9 cellular contexts compared by ENCODE assay signal in the genomic region with DNA sequence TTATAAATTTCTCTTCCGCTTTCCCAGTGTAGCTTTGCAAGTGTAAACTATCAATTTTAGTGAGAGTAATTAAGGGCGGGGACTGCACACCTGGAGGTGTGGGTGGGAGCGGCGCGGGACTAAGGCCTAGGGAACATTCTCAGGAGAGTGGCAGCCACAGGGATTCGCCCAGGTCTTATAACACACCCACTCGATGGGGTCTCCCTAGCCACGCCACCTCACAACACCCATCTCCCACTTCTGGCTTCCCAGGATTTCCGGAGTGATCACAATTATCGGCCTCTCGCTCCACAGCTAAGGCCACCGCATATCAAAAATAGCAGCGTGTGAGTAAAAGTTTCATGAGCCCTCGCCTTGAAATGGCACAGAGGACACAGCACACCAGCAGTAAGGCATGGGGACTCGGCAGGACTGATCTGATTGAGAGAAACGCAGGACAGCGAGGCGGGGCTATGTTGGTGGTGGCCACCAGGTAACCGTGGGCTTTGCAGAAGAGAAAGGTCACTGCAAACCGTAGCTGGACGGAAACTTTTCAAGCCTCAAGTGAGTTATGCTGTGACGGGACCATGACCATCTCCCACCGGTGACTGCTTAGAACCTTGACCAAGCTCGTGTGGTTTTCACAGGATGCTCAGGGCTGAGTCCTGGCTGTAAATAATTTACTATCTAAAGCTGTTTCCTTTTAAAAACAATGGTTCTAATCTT. TPM values are rescaled to one million over a fixed set of nuclear protein-coding genes. Genes with fewer than 3 reads are reported as not detected.
DNase-seq lines count a peak whose midpoint lies in the region; ATAC-seq and TF ChIP-seq lines count a peak whose summit lies in the region.
"Had no signal": no experiment of that assay in that cellular context is flagged by ENCODE, and none has a peak within 500 bp of the region (broad histone marks: within the 10 kb centered on the region; RNA-seq: fewer than 3 reads in every experiment).

No MANE protein-coding gene starts in this region.

- H3F3A ChIP-seq in SK-N-SH (replicated peaks; ENCODE audit: insufficient read depth): no peaks in the 10 kb centered on the region

- no peak for DNase-seq in activated CD4-positive, alpha-beta T cell treated with anti-CD3 and anti-CD28 coated beads, Interleukin-2, amount 10 ng/mL, durations not matched to agents 7 days and 5 days
- DNase-seq in activated CD4-positive, alpha-beta T cell treated with anti-CD3 and anti-CD28 coated beads, Interleukin-2, amount 50 U/mL, for 1 hour: no peak
- no peak for DNase-seq in MCF 10A (ENCODE audit: unreplicated experiment)
- no peak for DNase-seq in right lobe of liver
- no peak for DNase-seq in tibial nerve (ENCODE audit: low spot score in 2 of 2)
- DNase-seq in SK-N-SH: no peak
- no peak for DNase-seq in NCI-H2227 treated with DMSO at 0.1 percent for 48 hours (lab: John Stamatoyannopoulos, UW)

- WGBS in right lobe of liver (ENCODE audit: insufficient coverage, low coverage, low lambda C conversion rate, missing lambda C conversion rate): 11% methylated on average over 22 of the region's 24 CpGs
- WGBS in tibial nerve, 2 donors: 31 to 32% methylated on average over 24 of the region's 24 CpGs
- 95% methylated on average over 24 of the region's 24 CpGs for WGBS in SK-N-SH (ENCODE audit: low lambda C conversion rate)

- no peak overlapping the region for H3K4me2 ChIP-seq in SK-N-SH

- no peak overlapping the region for H3K27ac ChIP-seq in right lobe of liver
- peak overlapping the region; percentile 96 to 98 (median 97) for H3K27ac ChIP-seq in tibial nerve
- H3K27ac ChIP-seq in SK-N-SH (ENCODE audit: low read depth in 2 of 2, low read length in 1 of 2): no peak overlapping the region
- H3K27ac ChIP-seq: BLaER1 had no signal

- TF ChIP-seq POLR2A in right lobe of liver (IDR thresholded peaks at IDR 0.05) (no peak), tibial nerve (IDR thresholded peaks at IDR 0.05) (no peak)

- peak overlapping the region; percentile 63 for H3K4me3 Mint-ChIP-seq in activated CD4-positive, alpha-beta T cell treated with anti-CD3 and anti-CD28 coated beads, Interleukin-2, amount 10 ng/mL, durations not matched to agents 7 days and 5 days
- H3K4me3 Mint-ChIP-seq in MCF 10A (ENCODE audit: unreplicated experiment): peak overlapping the region; percentile 68

- TF ChIP-seq RAD21 in SK-N-SH (IDR thresholded peaks at IDR 0.05; ENCODE audit: low read length): no peak

- peaks cover 51% of the 10 kb centered on the region for H3K27me3 Mint-ChIP-seq in activated CD4-positive, alpha-beta T cell treated with anti-CD3 and anti-CD28 coated beads, Interleukin-2, amount 10 ng/mL, durations not matched to agents 7 days and 5 days
- H3K27me3 Mint-ChIP-seq in MCF 10A (ENCODE audit: insufficient read depth, unreplicated experiment): no peaks in the 10 kb centered on the region

- CTCF ChIA-PET in activated CD4-positive, alpha-beta T cell treated with anti-CD3 and anti-CD28 coated beads, Interleukin-2, amount 10 ng/mL, durations not matched to agents 7 days and 5 days (lab: Charles Lee): interaction anchor here (0.6 kb wide), 1 partner anchor 325 kb away, joined by 3 read pairs; no protein-coding TSS in a partner anchor
- CTCF ChIA-PET in MCF 10A (lab: Yijun Ruan, JAX) (interaction anchor here (0.7 kb wide), 1 partner anchor 24 kb away, joined by 3 read pairs; no protein-coding TSS in a partner anchor), SK-N-SH (lab: Yijun Ruan, JAX) (interaction anchor here (0.9 to 1.4 kb wide), 6 partner anchors 10 to 400 kb away, joined by 3 to 4 read pairs (median 3); no protein-coding TSS in a partner anchor)

- no peaks in the 10 kb centered on the region for H3K36me3 Mint-ChIP-seq in activated CD4-positive, alpha-beta T cell treated with anti-CD3 and anti-CD28 coated beads, Interleukin-2, amount 10 ng/mL, durations not matched to agents 7 days and 5 days (ENCODE audit: low read depth)
- H3K36me3 Mint-ChIP-seq in MCF 10A (ENCODE audit: insufficient read depth, unreplicated experiment): no peaks in the 10 kb centered on the region

- no TSS peak for BruUV-seq in MCF 10A (replicated peaks; lab: Mats Ljungman, UMichigan)

- ATAC-seq in right lobe of liver: peak; percentile 12 to 41 (median 16)
- no peak for ATAC-seq in GM21576 (IDR thresholded peaks at IDR 0.05; ENCODE audit: unreplicated experiment)

- H3K9ac ChIP-seq in SK-N-SH: no peak overlapping the region
- H3K9ac ChIP-seq: BLaER1 had no signal

- intact Hi-C loops in MCF 10A (cut with micrococcal nuclease) (loop anchor here (5.0 kb wide), 2 partner anchors 258 to 397 kb away; no protein-coding TSS in a partner anchor), right lobe of liver (cut with DNase I) (no loop called here)

- POLR2A ChIA-PET in activated CD4-positive, alpha-beta T cell treated with anti-CD3 and anti-CD28 coated beads, Interleukin-2, amount 10 ng/mL, durations not matched to agents 7 days and 5 days (lab: Charles Lee): no interaction called here
- POLR2A ChIA-PET in MCF 10A (lab: Yijun Ruan, JAX) (interaction anchor here (0.7 kb wide), 1 partner anchor 33 kb away, joined by 4 read pairs; no protein-coding TSS in a partner anchor), SK-N-SH (lab: Yijun Ruan, JAX) (no interaction called here)

- peaks cover 9% of the 10 kb centered on the region for H3K4me1 Mint-ChIP-seq in activated CD4-positive, alpha-beta T cell treated with anti-CD3 and anti-CD28 coated beads, Interleukin-2, amount 10 ng/mL, durations not matched to agents 7 days and 5 days
- H3K4me1 Mint-ChIP-seq in MCF 10A (ENCODE audit: insufficient read depth, unreplicated experiment): peaks cover 18% of the 10 kb centered on the region

- H3K79me2 ChIP-seq in SK-N-SH (ENCODE audit: insufficient read depth): no peaks in the 10 kb centered on the region; the same call in 1 of the 2 replicates

- TF ChIP-seq CTCF in MCF 10A (IDR thresholded peaks at IDR 0.05; ENCODE audit: unreplicated experiment) (no peak), right lobe of liver (IDR thresholded peaks at IDR 0.05) (no peak), tibial nerve (IDR thresholded peaks at IDR 0.05) (no peak), SK-N-SH (IDR thresholded peaks at IDR 0.05) (no peak)

- peaks cover 0 to 23% (median 0%) of the 10 kb centered on the region in 4 donors for H3K4me1 ChIP-seq in right lobe of liver
- H3K4me1 ChIP-seq in tibial nerve: peaks cover 0 to 32% (median 0%) of the 10 kb centered on the region in 4 donors
- H3K4me1 ChIP-seq in SK-N-SH (ENCODE audit: control insufficient read depth in 1 of 2, insufficient read depth in 2 of 2, low read depth in 1 of 2, low read length in 1 of 2): peaks cover under 1 to 16% of the 10 kb centered on the region in 2 experiments; a peak in 3 of 4 replicates

- TF ChIP-seq EP300 in tibial nerve (IDR thresholded peaks at IDR 0.05): no peak
- no peak for TF ChIP-seq EP300 in SK-N-SH (IDR thresholded peaks at IDR 0.05; ENCODE audit: borderline replicate concordance in 1 of 2, low read depth in 1 of 2, low read length in 1 of 2)

- H3K36me3 ChIP-seq in right lobe of liver (no peaks in the 10 kb centered on the region), tibial nerve (no peaks in the 10 kb centered on the region), SK-N-SH (replicated peaks in 1 of 2; ENCODE audit: control insufficient read depth in 1 of 2, insufficient read depth in 2 of 2, low read length in 1 of 2) (no peaks in the 10 kb centered on the region)
- H3K36me3 ChIP-seq: BLaER1 had no signal

- H4K20me1 ChIP-seq in SK-N-SH (ENCODE audit: insufficient read depth): no peaks in the 10 kb centered on the region
- H4K20me1 ChIP-seq: BLaER1 had no signal

- no peak overlapping the region for H3K27ac Mint-ChIP-seq in activated CD4-positive, alpha-beta T cell treated with anti-CD3 and anti-CD28 coated beads, Interleukin-2, amount 10 ng/mL, durations not matched to agents 7 days and 5 days
- peak overlapping the region; percentile 75 for H3K27ac Mint-ChIP-seq in MCF 10A (ENCODE audit: low read depth, unreplicated experiment)

- H3K9me2 ChIP-seq in SK-N-SH: no peaks in the 10 kb centered on the region

- H3K9me3 ChIP-seq in right lobe of liver: no peaks in the 10 kb centered on the region
- H3K9me3 ChIP-seq in tibial nerve: no peaks in the 10 kb centered on the region
- H3K9me3 ChIP-seq in SK-N-SH: no peaks in the 10 kb centered on the region
- H3K9me3 ChIP-seq: BLaER1 had no signal

- H3K27me3 ChIP-seq in right lobe of liver (peaks cover 0 to 20% of the 10 kb centered on the region in 2 donors), tibial nerve (no peaks in the 10 kb centered on the region), SK-N-SH (ENCODE audit: insufficient read depth) (no peaks in the 10 kb centered on the region)

- H3K4me3 ChIP-seq in right lobe of liver (peak overlapping the region; percentile 29 to 48 (median 34)), tibial nerve (peak overlapping the region; percentile 65 to 98 (median 86)), SK-N-SH (ENCODE audit: low read depth in 2 of 2, low read length in 1 of 2) (no peak overlapping the region)

- no peaks in the 10 kb centered on the region for H3K9me3 Mint-ChIP-seq in activated CD4-positive, alpha-beta T cell treated with anti-CD3 and anti-CD28 coated beads, Interleukin-2, amount 10 ng/mL, durations not matched to agents 7 days and 5 days
- H3K9me3 Mint-ChIP-seq in MCF 10A (ENCODE audit: unreplicated experiment): no peaks in the 10 kb centered on the region

- H2AFZ ChIP-seq in SK-N-SH (ENCODE audit: low read depth): no peak overlapping the region

TF ChIP-seq in SK-N-SH, 30 proteins besides CTCF, POLR2A, EP300 and RAD21 (continues in another document):
- TF ChIP-seq, protein P1, sequence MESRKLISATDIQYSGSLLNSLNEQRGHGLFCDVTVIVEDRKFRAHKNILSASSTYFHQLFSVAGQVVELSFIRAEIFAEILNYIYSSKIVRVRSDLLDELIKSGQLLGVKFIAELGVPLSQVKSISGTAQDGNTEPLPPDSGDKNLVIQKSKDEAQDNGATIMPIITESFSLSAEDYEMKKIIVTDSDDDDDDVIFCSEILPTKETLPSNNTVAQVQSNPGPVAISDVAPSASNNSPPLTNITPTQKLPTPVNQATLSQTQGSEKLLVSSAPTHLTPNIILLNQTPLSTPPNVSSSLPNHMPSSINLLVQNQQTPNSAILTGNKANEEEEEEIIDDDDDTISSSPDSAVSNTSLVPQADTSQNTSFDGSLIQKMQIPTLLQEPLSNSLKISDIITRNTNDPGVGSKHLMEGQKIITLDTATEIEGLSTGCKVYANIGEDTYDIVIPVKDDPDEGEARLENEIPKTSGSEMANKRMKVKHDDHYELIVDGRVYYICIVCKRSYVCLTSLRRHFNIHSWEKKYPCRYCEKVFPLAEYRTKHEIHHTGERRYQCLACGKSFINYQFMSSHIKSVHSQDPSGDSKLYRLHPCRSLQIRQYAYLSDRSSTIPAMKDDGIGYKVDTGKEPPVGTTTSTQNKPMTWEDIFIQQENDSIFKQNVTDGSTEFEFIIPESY (IDR thresholded peaks at IDR 0.05; ENCODE audit: borderline replicate concordance, low read depth): no peak

RNA-seq across cellular contexts. Expression of a gene that starts 1.1 kb away (rescaled TPM):
- total RNA-seq in activated CD4-positive, alpha-beta T cell treated with anti-CD3 and anti-CD28 coated beads, Interleukin-2, amount 10 ng/mL, durations not matched to agents 7 days and 5 days: not detected
- total RNA-seq in MCF 10A (2022): 0.21 and 0.47 TPM in 2 replicates
- 1 to 10 TPM in 5 of 6 experiments, under 1 TPM in 1; 0.66 to 1.6 (median 1.2) TPM for total RNA-seq in right lobe of liver
- total RNA-seq in tibial nerve: 100 to 1,000 TPM; 156 to 238 (median 199) TPM
- polyA plus RNA-seq in SK-N-SH (2012; rRNA removed): 9.4 and 12.3 TPM in 2 replicates
- polyA plus RNA-seq in SK-N-SH (2012; cell fraction: cytosol; rRNA removed): 8.3 and 9.4 TPM in 2 replicates
- 4.7 and 7.3 TPM in 2 replicates for polyA plus RNA-seq in SK-N-SH (2012; cell fraction: nucleus; rRNA removed)

Comparison
In these comparisons a context has a peak if more than half of its experiments do, and no peak if none do; other contexts are left out.
1. H3K27ac ChIP-seq: peak in tibial nerve (4 of 4); none in right lobe of liver (0 of 3) and SK-N-SH (0 of 2).
2. H3K4me3 ChIP-seq: peak in right lobe of liver (3 of 3) and tibial nerve (4 of 4); none in SK-N-SH (0 of 2).
3. RNA of a gene that starts 1.1 kb away (total RNA-seq): 156 to 238 TPM in tibial nerve; 0.66 to 1.6 TPM in right lobe of liver, 0.21 to 0.47 TPM in MCF 10A and not detected in activated CD4-positive, alpha-beta T cell treated with anti-CD3 and anti-CD28 coated beads, Interleukin-2, amount 10 ng/mL, durations not matched to agents 7 days and 5 days; every median in the first group is over 10 times any median in the second.